8 cellular contexts compared by ENCODE assay signal in the genomic region with DNA sequence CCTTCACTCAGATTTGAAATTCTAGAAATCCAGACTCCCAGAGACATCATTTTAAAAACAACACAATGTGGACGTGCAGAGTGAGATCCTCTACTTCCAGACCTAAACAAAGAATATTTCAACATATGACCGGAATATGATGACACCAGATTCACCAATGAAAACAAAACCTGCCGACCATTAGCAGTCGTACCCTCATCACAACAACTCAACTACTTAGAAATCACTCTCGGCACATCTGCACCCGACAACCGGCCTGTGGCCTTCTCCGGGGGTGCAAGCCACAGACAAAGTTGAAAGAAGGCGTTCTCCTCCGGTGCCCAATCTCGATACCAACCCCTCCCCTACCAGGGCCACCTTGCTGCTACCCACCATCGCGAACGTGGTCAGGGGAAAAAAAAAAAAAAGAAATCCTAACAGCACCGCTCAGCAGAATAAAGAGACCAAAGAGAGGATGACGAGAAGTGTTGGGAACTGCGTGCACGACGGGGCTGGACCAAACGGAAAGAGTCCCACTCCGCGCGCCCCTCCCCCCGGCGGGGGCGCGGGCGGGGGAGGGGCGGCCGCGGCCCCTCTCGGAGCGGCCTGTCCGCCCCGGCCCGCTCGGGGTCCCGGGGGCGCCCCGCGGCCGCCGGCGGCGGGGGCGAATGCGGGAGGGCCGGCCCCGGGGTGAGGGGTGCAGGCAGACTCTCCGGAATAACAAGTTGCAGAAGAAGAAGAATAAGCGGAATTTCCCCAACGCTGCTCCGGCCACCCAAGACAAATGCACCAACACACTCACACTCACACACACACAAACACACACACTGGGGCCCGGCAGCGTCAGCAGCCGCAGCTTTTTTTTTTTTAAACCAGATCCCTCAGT. TPM values are rescaled to one million over a fixed set of nuclear protein-coding genes. Genes with fewer than 3 reads are reported as not detected.
DNase-seq lines count a peak whose midpoint lies in the region; ATAC-seq and TF ChIP-seq lines count a peak whose summit lies in the region.

No MANE protein-coding gene starts in this region.

- in situ Hi-C loops in transverse colon (cut with MboI; ENCODE audit: low pct_ligation_motif_present in 1 of 4, low pct_unique_long_range_greater_than_20kb in 1 of 4, low sequenced_read_pairs in 3 of 4), result no loop called here

- H3K9me3 ChIP-seq in RWPE2 (ENCODE audit: severe bottlenecking) (no peaks in the 10 kb centered on the region), osteoblast (ENCODE audit: low read depth, low read length) (no peaks in the 10 kb centered on the region), transverse colon (no peaks in the 10 kb centered on the region)

- H4K20me1 ChIP-seq in osteoblast (ENCODE audit: insufficient read depth, low read length), result peaks cover 14% of the 10 kb centered on the region

- H3K9me3 Mint-ChIP-seq in activated naive CD4-positive, alpha-beta T cell treated with anti-CD3 and anti-CD28 coated beads for 36 hours, result no peaks in the 10 kb centered on the region

- TF ChIP-seq POLR2A in transverse colon (IDR thresholded peaks at IDR 0.05), result peak; percentile 43

- H3K4me1 ChIP-seq in RWPE2 (ENCODE audit: insufficient read depth, poor library complexity, severe bottlenecking) (peaks cover 16% of the 10 kb centered on the region), osteoblast (ENCODE audit: insufficient read depth, low read length) (peaks cover 20% of the 10 kb centered on the region), transverse colon (peaks cover 7 to 52% (median 25%) of the 10 kb centered on the region in 4 donors)

- H3K27me3 Mint-ChIP-seq in activated naive CD4-positive, alpha-beta T cell treated with anti-CD3 and anti-CD28 coated beads for 36 hours (ENCODE audit: low read depth), result no peaks in the 10 kb centered on the region

- peaks cover 52% of the 10 kb centered on the region for H3K4me1 Mint-ChIP-seq in activated naive CD4-positive, alpha-beta T cell treated with anti-CD3 and anti-CD28 coated beads for 36 hours (ENCODE audit: low read depth)

- CTCF ChIA-PET in activated naive CD4-positive, alpha-beta T cell treated with anti-CD3 and anti-CD28 coated beads for 36 hours (lab: Charles Lee), result interaction anchor here (0.6 to 0.7 kb wide), 3 partner anchors 119 to 202 kb away, joined by 4 read pairs; no protein-coding TSS in a partner anchor

- intact Hi-C loops in activated naive CD4-positive, alpha-beta T cell treated with anti-CD3 and anti-CD28 coated beads for 36 hours (cut with micrococcal nuclease), result loop anchor here (1.0 to 10.0 kb wide), 8 partner anchors 115 to 581 kb away; partner anchors contain the start of genes ARHGAP1, ATG13, DGKZ and HARBI1
- intact Hi-C loops in transverse colon (cut with DNase I; ENCODE audit: low total_unique reads), result no loop called here

- peak overlapping the region; percentile 77 for H2AFZ ChIP-seq in osteoblast (ENCODE audit: low read length)

- peak; percentile 14; the same call in 1 of the 3 replicates for ATAC-seq in RWPE2 (ENCODE audit: low read depth)

- no peak for TF ChIP-seq EP300 in transverse colon (IDR thresholded peaks at IDR 0.05; ENCODE audit: low read depth)

- DNase-seq in GM12865 (ENCODE audit: low read depth), result peak; percentile 83
- DNase-seq in HK-2 (ENCODE audit: unreplicated experiment), result peak; percentile 33
- no peak for DNase-seq in RWPE2 (ENCODE audit: low spot score)
- DNase-seq in activated naive CD4-positive, alpha-beta T cell treated with anti-CD3 and anti-CD28 coated beads for 36 hours, result peak; percentile 68
- DNase-seq in glomerular visceral epithelial cell (ENCODE audit: extremely low spot score), result peak; percentile 56
- peak; percentile 89 for DNase-seq in osteoblast (ENCODE audit: insufficient read length, low spot score, missing footprints)
- DNase-seq in transverse colon, result peak; percentile 59
- no peak for DNase-seq in cortex of kidney (lab: John Stamatoyannopoulos, UW)

- H3K4me3 Mint-ChIP-seq in activated naive CD4-positive, alpha-beta T cell treated with anti-CD3 and anti-CD28 coated beads for 36 hours, result peak overlapping the region; percentile 93

- H3K4me3 ChIP-seq in GM12865 (ENCODE audit: low read depth, low read length) (peak overlapping the region; percentile 86), RWPE2 (ENCODE audit: severe bottlenecking) (peak overlapping the region; percentile 88), osteoblast (ENCODE audit: insufficient read depth, low read length) (peak overlapping the region; percentile 85), transverse colon (peak overlapping the region; percentile 64 to 91 (median 68))

- H3K27ac ChIP-seq in RWPE2 (ENCODE audit: poor library complexity, severe bottlenecking) (peak overlapping the region; percentile 88), osteoblast (ENCODE audit: low read depth, low read length) (peak overlapping the region; percentile 81), transverse colon (peak overlapping the region; percentile 93 to 96 (median 94))

- peak overlapping the region; percentile 88 for H3K4me2 ChIP-seq in osteoblast (ENCODE audit: insufficient read depth, low read length)

- peak overlapping the region; percentile 95 for H3K27ac Mint-ChIP-seq in activated naive CD4-positive, alpha-beta T cell treated with anti-CD3 and anti-CD28 coated beads for 36 hours

- TF ChIP-seq CTCF in GM12865 (IDR thresholded peaks at IDR 0.05; ENCODE audit: insufficient read depth, low read depth, low read length, missing control alignments) (no peak), RWPE2 (IDR thresholded peaks at IDR 0.05; ENCODE audit: poor library complexity, severe bottlenecking) (no peak), osteoblast (IDR thresholded peaks at IDR 0.05; ENCODE audit: extremely low read depth, low read depth, low read length) (no peak), transverse colon (IDR thresholded peaks at IDR 0.05) (no peak)

- H3K27me3 ChIP-seq in RWPE2 (ENCODE audit: insufficient read depth, poor library complexity, severe bottlenecking) (no peaks in the 10 kb centered on the region), osteoblast (ENCODE audit: insufficient read depth, low read length) (no peaks in the 10 kb centered on the region), transverse colon (no peaks in the 10 kb centered on the region)

- H3K36me3 ChIP-seq in RWPE2 (ENCODE audit: low read depth) (no peaks in the 10 kb centered on the region), osteoblast (ENCODE audit: insufficient read depth, low read length) (no peaks in the 10 kb centered on the region), transverse colon (no peaks in the 10 kb centered on the region)

- peaks cover 53% of the 10 kb centered on the region for H3K79me2 ChIP-seq in osteoblast (ENCODE audit: insufficient read depth, low read length)

- WGBS in transverse colon (ENCODE audit: low coverage in 1 of 2), 2 donors, result 0 to 1% methylated on average over 19 to 56 of the region's 56 CpGs

- H3K36me3 Mint-ChIP-seq in activated naive CD4-positive, alpha-beta T cell treated with anti-CD3 and anti-CD28 coated beads for 36 hours (ENCODE audit: low read depth), result peaks cover 1% of the 10 kb centered on the region

RNA-seq across cellular contexts. Expression of gene PHF21A, which starts 1.7 kb away (rescaled TPM):
- 10 to 100 TPM; 40.4 to 42.6 TPM for total RNA-seq in activated naive CD4-positive, alpha-beta T cell treated with anti-CD3 and anti-CD28 coated beads for 36 hours
- 23.0 and 26.4 TPM in 2 replicates for total RNA-seq in osteoblast
- total RNA-seq in transverse colon, result 10 to 100 TPM; 18.6 to 57.2 (median 40.2) TPM

Comparison
In these comparisons a context has a peak if more than half of its experiments do, and no peak if none do; other contexts are left out.
1. DNase-seq: peak in GM12865 (single experiment), HK-2 (single experiment), activated naive CD4-positive, alpha-beta T cell treated with anti-CD3 and anti-CD28 coated beads for 36 hours (single experiment), glomerular visceral epithelial cell (single experiment), osteoblast (single experiment) and transverse colon (single experiment); none in RWPE2 (single experiment) and cortex of kidney (single experiment).
2. Peak in every context shown above with its lines, with median percentiles within 50 percentile points of each other: H3K4me3 ChIP-seq and H3K27ac ChIP-seq.